In genomic region chr4:139454646-139455045, GRCh38 we compare ENCODE assay signal across 8 cellular contexts. TPM values are rescaled to one million over a fixed set of nuclear protein-coding genes. Genes with fewer than 3 reads are reported as not detected.
A peak's percentile ranks its signal among the peaks of the same experiment; 100 is the strongest.
DNase-seq lines count a peak whose midpoint lies in the region; ATAC-seq and TF ChIP-seq lines count a peak whose summit lies in the region.

No MANE protein-coding gene starts in this region.

- TF ChIP-seq CTCF in left lung (IDR thresholded peaks at IDR 0.05) (no peak), tibial nerve (IDR thresholded peaks at IDR 0.05) (no peak)

- peaks cover 71% of the 10 kb centered on the region for H3K4me1 Mint-ChIP-seq in activated T-cell treated with anti-CD3 and anti-CD28 coated beads, Interleukin-2, amount 50 U/mL, for 72 hours (ENCODE audit: low read depth)
- peaks cover 55% of the 10 kb centered on the region for H3K4me1 Mint-ChIP-seq in activated naive CD8-positive, alpha-beta T cell treated with anti-CD3 and anti-CD28 coated beads for 36 hours

- H3K27me3 ChIP-seq in left lung = no peaks in the 10 kb centered on the region
- H3K27me3 ChIP-seq in tibial nerve = no peaks in the 10 kb centered on the region

- H3K36me3 ChIP-seq in left lung (no peaks in the 10 kb centered on the region), tibial nerve (no peaks in the 10 kb centered on the region)

- H3K36me3 Mint-ChIP-seq in activated T-cell treated with anti-CD3 and anti-CD28 coated beads, Interleukin-2, amount 50 U/mL, for 72 hours (ENCODE audit: insufficient read depth in 2 of 2) = peaks cover 2 to 4% of the 10 kb centered on the region in 2 donors
- H3K36me3 Mint-ChIP-seq in activated naive CD8-positive, alpha-beta T cell treated with anti-CD3 and anti-CD28 coated beads for 36 hours = peaks cover 4% of the 10 kb centered on the region

- no peak for TF ChIP-seq POLR2A in tibial nerve (IDR thresholded peaks at IDR 0.05)

- H3K27ac Mint-ChIP-seq in activated T-cell treated with anti-CD3 and anti-CD28 coated beads, Interleukin-2, amount 50 U/mL, for 72 hours = peak overlapping the region; percentile 90
- peak overlapping the region; percentile 88 for H3K27ac Mint-ChIP-seq in activated naive CD8-positive, alpha-beta T cell treated with anti-CD3 and anti-CD28 coated beads for 36 hours

- 2 to 3% methylated on average over 8 of the region's 8 CpGs for WGBS in tibial nerve, 2 donors

- H3K9me3 ChIP-seq in left lung (no peaks in the 10 kb centered on the region), tibial nerve (no peaks in the 10 kb centered on the region)

- H3K27me3 Mint-ChIP-seq in activated T-cell treated with anti-CD3 and anti-CD28 coated beads, Interleukin-2, amount 50 U/mL, for 72 hours (ENCODE audit: low read depth) = no peaks in the 10 kb centered on the region
- no peaks in the 10 kb centered on the region for H3K27me3 Mint-ChIP-seq in activated naive CD8-positive, alpha-beta T cell treated with anti-CD3 and anti-CD28 coated beads for 36 hours

- H3K4me3 Mint-ChIP-seq in activated T-cell treated with anti-CD3 and anti-CD28 coated beads, Interleukin-2, amount 50 U/mL, for 72 hours = peak overlapping the region; percentile 82 to 98
- peak overlapping the region; percentile 95 for H3K4me3 Mint-ChIP-seq in activated naive CD8-positive, alpha-beta T cell treated with anti-CD3 and anti-CD28 coated beads for 36 hours

- no peak for ATAC-seq in activated T-cell treated with anti-CD3 and anti-CD28 coated beads, Interleukin-2, amount 50 U/mL, for 72 hours (replicated peaks in 1 of 2)
- ATAC-seq in left lung = no peak
- ATAC-seq in HG02970 (IDR thresholded peaks at IDR 0.05; ENCODE audit: low FRiP score, unreplicated experiment) = no peak

- H3K9me3 Mint-ChIP-seq in activated T-cell treated with anti-CD3 and anti-CD28 coated beads, Interleukin-2, amount 50 U/mL, for 72 hours = no peaks in the 10 kb centered on the region
- H3K9me3 Mint-ChIP-seq in activated naive CD8-positive, alpha-beta T cell treated with anti-CD3 and anti-CD28 coated beads for 36 hours = no peaks in the 10 kb centered on the region

- intact Hi-C loops in left lung (cut with DNase I) = no loop called here

- DNase-seq in activated T-cell treated with anti-CD3 and anti-CD28 coated beads, Interleukin-2, amount 50 U/mL, for 72 hours = no peak
- no peak for DNase-seq in activated T-cell treated with anti-CD3 and anti-CD28 coated beads, Interleukin-2, amount 50 U/mL, for 1 hour
- no peak for DNase-seq in activated naive CD8-positive, alpha-beta T cell treated with anti-CD3 and anti-CD28 coated beads for 36 hours
- no peak for DNase-seq in left lung
- DNase-seq in tibial nerve (ENCODE audit: low spot score in 2 of 2) = no peak
- DNase-seq in HPDE6-E6E7 (ENCODE audit: extremely low spot score) = no peak
- DNase-seq in DMS153 (lab: John Stamatoyannopoulos, UW) = no peak

- H3K27ac ChIP-seq in left lung (peak overlapping the region; percentile 96 to 97), tibial nerve (peak overlapping the region; percentile 89 to 99 (median 96))

- H3K4me1 ChIP-seq in left lung = peaks cover 23 to 49% of the 10 kb centered on the region in 2 donors
- peaks cover 0 to 60% (median 18%) of the 10 kb centered on the region in 4 donors for H3K4me1 ChIP-seq in tibial nerve

- no peak for TF ChIP-seq EP300 in tibial nerve (IDR thresholded peaks at IDR 0.05)

- H3K4me3 ChIP-seq in left lung (peak overlapping the region; percentile 74 to 87), tibial nerve (peak overlapping the region; percentile 73 to 98 (median 85))

RNA-seq across cellular contexts. Expression of gene RAB33B, which starts 0.7 kb away (rescaled TPM):
- total RNA-seq in activated T-cell treated with anti-CD3 and anti-CD28 coated beads, Interleukin-2, amount 50 U/mL, for 72 hours = 10 to 100 TPM; 10.4 to 11.6 TPM
- 1 to 10 TPM; 6.5 to 6.6 TPM for total RNA-seq in activated naive CD8-positive, alpha-beta T cell treated with anti-CD3 and anti-CD28 coated beads for 36 hours
- total RNA-seq in left lung = 1 to 10 TPM; 8.4 to 9.5 TPM
- total RNA-seq in tibial nerve = 10 to 100 TPM; 13.2 to 18.6 (median 15.0) TPM
